ENCODE assay signal across 22 cellular contexts in the genomic region with DNA sequence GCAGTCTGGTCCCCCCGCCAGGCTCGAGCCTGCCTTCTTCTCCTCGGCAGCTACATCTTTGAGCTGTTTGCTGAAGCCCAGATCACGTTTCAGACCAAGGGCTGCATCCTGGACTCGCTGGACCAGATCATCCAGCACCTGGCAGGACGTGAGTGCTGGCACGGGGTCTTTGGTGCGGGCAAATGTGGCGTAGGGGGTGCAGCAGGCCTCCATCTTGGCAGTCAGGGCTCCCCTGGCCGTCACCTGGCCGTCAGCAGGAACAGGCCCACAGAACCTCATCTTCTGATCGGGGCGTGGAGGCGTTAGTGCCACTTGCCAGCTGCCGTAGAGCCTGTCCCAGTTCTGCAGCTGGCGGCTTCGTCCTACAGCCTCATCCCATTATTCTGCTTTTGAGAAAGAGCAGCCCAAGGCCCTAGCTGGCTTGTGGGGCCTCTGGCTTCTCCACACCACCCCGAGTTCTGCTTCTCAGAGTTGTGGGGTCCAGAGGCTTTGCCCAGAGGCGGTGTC. TPM values are rescaled to one million over a fixed set of nuclear protein-coding genes. Genes with fewer than 3 reads are reported as not detected.
"Had no signal": no experiment of that assay in that cellular context is flagged by ENCODE, and none has a peak within 500 bp of the region (broad histone marks: within the 10 kb centered on the region; RNA-seq: fewer than 3 reads in every experiment).

No MANE protein-coding gene starts in this region.

- H3K36me3 ChIP-seq: breast epithelium had no signal

- H3K27me3 ChIP-seq: ascending aorta, breast epithelium, gastrocnemius medialis, left lung, testis, upper lobe of left lung had no signal

- H3K9me3 ChIP-seq: ascending aorta, breast epithelium, gastrocnemius medialis, left lung, testis, upper lobe of left lung had no signal

- H3K4me1 ChIP-seq: testis had no signal

- H3K4me3 ChIP-seq: ascending aorta, breast epithelium, coronary artery, gastrocnemius medialis, left lung, testis, upper lobe of left lung had no signal

- H3K27ac ChIP-seq: breast epithelium, gastrocnemius medialis, left lung, testis, upper lobe of left lung had no signal

- H3K9me3 Mint-ChIP-seq: activated B cell treated with CpG ODN at 0.5 μM for 24 hours; activated CD4-positive, alpha-beta memory T cell treated with anti-CD3 and anti-CD28 coated beads, Interleukin-2, amount 10 ng/mL, durations not matched to agents 7 days and 5 days; activated naive CD4-positive, alpha-beta T cell treated with anti-CD3 and anti-CD28 coated beads for 36 hours; activated naive CD8-positive, alpha-beta T cell treated with anti-CD3 and anti-CD28 coated beads, Interleukin-2, amount 50 U/mL, for 24 hours; activated T-helper 2 cell treated with anti-CD3 and anti-CD28 coated beads, Interferon-gamma antibody, Interleukin-2, Interleukin-4, amounts not matched to agents 10 μg/mL and 5 μg/mL and 100 μg/mL, durations not matched to agents 14 hours and 24 hours and 36 hours; nephron progenitor cell; stimulated activated naive CD8-positive, alpha-beta T cell treated with anti-CD3 and anti-CD28 coated beads, Interleukin-15, Interleukin-2, amounts not matched to agents 100 ng/mL and 50 ng/mL, for 24 hours; T-cell had no signal

- DNase-seq: activated B cell treated with CpG ODN at 0.5 μM for 24 hours; activated CD4-positive, alpha-beta memory T cell treated with anti-CD3 and anti-CD28 coated beads, Interleukin-2, amount 10 ng/mL, durations not matched to agents 7 days and 5 days; activated CD4-positive, alpha-beta T cell treated with anti-CD3 and anti-CD28 coated beads for 4 hours; activated CD8-positive, alpha-beta memory T cell treated with anti-CD3 and anti-CD28 coated beads, Interleukin-2, amount 10 ng/mL, durations not matched to agents 7 days and 5 days; activated naive CD4-positive, alpha-beta T cell treated with anti-CD3 and anti-CD28 coated beads for 36 hours; activated naive CD8-positive, alpha-beta T cell treated with anti-CD3 and anti-CD28 coated beads, Interleukin-2, amount 50 U/mL, for 24 hours; effector CD8-positive, alpha-beta T cell; gastrocnemius medialis; head of caudate nucleus; nephron progenitor cell; retina; T-cell; testis had no signal

- H3K27ac Mint-ChIP-seq: activated B cell treated with CpG ODN at 0.5 μM for 24 hours; activated CD4-positive, alpha-beta memory T cell treated with anti-CD3 and anti-CD28 coated beads, Interleukin-2, amount 10 ng/mL, durations not matched to agents 7 days and 5 days; activated CD8-positive, alpha-beta memory T cell treated with anti-CD3 and anti-CD28 coated beads, Interleukin-2, amount 10 ng/mL, durations not matched to agents 7 days and 5 days; activated naive CD4-positive, alpha-beta T cell treated with anti-CD3 and anti-CD28 coated beads for 36 hours; activated naive CD8-positive, alpha-beta T cell treated with anti-CD3 and anti-CD28 coated beads, Interleukin-2, amount 50 U/mL, for 24 hours; activated T-helper 2 cell treated with anti-CD3 and anti-CD28 coated beads, Interferon-gamma antibody, Interleukin-2, Interleukin-4, amounts not matched to agents 10 μg/mL and 5 μg/mL and 100 μg/mL, durations not matched to agents 14 hours and 24 hours and 36 hours; nephron progenitor cell; stimulated activated naive CD8-positive, alpha-beta T cell treated with anti-CD3 and anti-CD28 coated beads, Interleukin-15, Interleukin-2, amounts not matched to agents 100 ng/mL and 50 ng/mL, for 24 hours; T-cell had no signal

- H3K4me3 Mint-ChIP-seq: activated B cell treated with CpG ODN at 0.5 μM for 24 hours; activated CD4-positive, alpha-beta memory T cell treated with anti-CD3 and anti-CD28 coated beads, Interleukin-2, amount 10 ng/mL, durations not matched to agents 7 days and 5 days; activated CD8-positive, alpha-beta memory T cell treated with anti-CD3 and anti-CD28 coated beads, Interleukin-2, amount 10 ng/mL, durations not matched to agents 7 days and 5 days; activated naive CD4-positive, alpha-beta T cell treated with anti-CD3 and anti-CD28 coated beads for 36 hours; activated naive CD8-positive, alpha-beta T cell treated with anti-CD3 and anti-CD28 coated beads, Interleukin-2, amount 50 U/mL, for 24 hours; nephron progenitor cell; stimulated activated naive CD8-positive, alpha-beta T cell treated with anti-CD3 and anti-CD28 coated beads, Interleukin-15, Interleukin-2, amounts not matched to agents 100 ng/mL and 50 ng/mL, for 24 hours; T-cell had no signal

- ATAC-seq: activated CD8-positive, alpha-beta memory T cell treated with anti-CD3 and anti-CD28 coated beads, Interleukin-2, amount 10 ng/mL, durations not matched to agents 7 days and 5 days; activated naive CD8-positive, alpha-beta T cell treated with anti-CD3 and anti-CD28 coated beads, Interleukin-2, amount 50 U/mL, for 24 hours; esophagus mucosa; gastrocnemius medialis; left lung; SK-N-SH treated with all-trans-retinoic acid at 6 μM for 48 hours; T-cell had no signal

- H3K4me1 Mint-ChIP-seq: activated B cell treated with CpG ODN at 0.5 μM for 24 hours, T-cell had no signal

- H3K27me3 Mint-ChIP-seq: activated B cell treated with CpG ODN at 0.5 μM for 24 hours; activated CD4-positive, alpha-beta memory T cell treated with anti-CD3 and anti-CD28 coated beads, Interleukin-2, amount 10 ng/mL, durations not matched to agents 7 days and 5 days; activated CD8-positive, alpha-beta memory T cell treated with anti-CD3 and anti-CD28 coated beads, Interleukin-2, amount 10 ng/mL, durations not matched to agents 7 days and 5 days; activated naive CD8-positive, alpha-beta T cell treated with anti-CD3 and anti-CD28 coated beads, Interleukin-2, amount 50 U/mL, for 24 hours; stimulated activated naive CD8-positive, alpha-beta T cell treated with anti-CD3 and anti-CD28 coated beads, Interleukin-15, Interleukin-2, amounts not matched to agents 100 ng/mL and 50 ng/mL, for 24 hours; T-cell had no signal

RNA-seq across cellular contexts. Expression of a gene that starts 16.6 kb away (rescaled TPM):
- total RNA-seq: activated B cell treated with CpG ODN at 0.5 μM for 24 hours; activated CD4-positive, alpha-beta memory T cell treated with anti-CD3 and anti-CD28 coated beads, Interleukin-2, amount 10 ng/mL, durations not matched to agents 7 days and 5 days; activated CD8-positive, alpha-beta memory T cell treated with anti-CD3 and anti-CD28 coated beads, Interleukin-2, amount 10 ng/mL, durations not matched to agents 7 days and 5 days; activated naive CD4-positive, alpha-beta T cell treated with anti-CD3 and anti-CD28 coated beads for 36 hours; activated T-helper 2 cell treated with anti-CD3 and anti-CD28 coated beads, Interferon-gamma antibody, Interleukin-2, Interleukin-4, amounts not matched to agents 10 μg/mL and 5 μg/mL and 100 μg/mL, durations not matched to agents 14 hours and 24 hours and 36 hours had no signal
